Comparison of ENCODE assay signal across 27 cellular contexts in genomic region chr10:44171765-44172164, GRCh38.
"Had no signal": no experiment of that assay in that cellular context is flagged by ENCODE, and none has a peak within 500 bp of the region (broad histone marks: within the 10 kb centered on the region; RNA-seq: fewer than 3 reads in every experiment).

No MANE protein-coding gene starts in this region.

- H3K4me1 ChIP-seq: testis, upper lobe of right lung, uterus, vagina had no signal

- H3K4me3 ChIP-seq: stomach, suprapubic skin, testis, thoracic aorta, thyroid gland, tibial artery, tibial nerve, transverse colon, upper lobe of left lung, upper lobe of right lung, uterus, vagina had no signal

- H3K36me3 ChIP-seq: stomach, suprapubic skin, thoracic aorta, thyroid gland, tibial artery, tibial nerve, transverse colon, upper lobe of left lung, upper lobe of right lung, uterus, vagina had no signal

- H3K27ac ChIP-seq: stomach, suprapubic skin, testis, thoracic aorta, thyroid gland, tibial artery, tibial nerve, transverse colon, upper lobe of left lung, upper lobe of right lung, uterus, vagina had no signal

- DNase-seq: stimulated activated CD4-positive, alpha-beta T cell treated with anti-CD3 and anti-CD28 coated beads, Interleukin-2, amount 100 ng/mL, for 48 hours; stimulated activated CD4-positive, alpha-beta T cell treated with anti-CD3 and anti-CD28 coated beads, Interleukin-4, amount 100 ng/mL, for 1 hour; stimulated activated CD4-positive, alpha-beta T cell treated with anti-CD3 and anti-CD28 coated beads, Interleukin-4, amount 100 ng/mL, for 24 hours; stimulated activated CD4-positive, alpha-beta T cell treated with anti-CD3 and anti-CD28 coated beads, Interleukin-4, amount 100 ng/mL, for 4 hours; stimulated activated CD8-positive, alpha-beta memory T cell treated with anti-CD3 and anti-CD28 coated beads, Interleukin-4, amount 100 ng/mL, for 48 hours; stimulated activated naive B cell treated with anti-CD40 and anti-IgM and Interleukin-4, amounts not matched to agents 10 μg/mL and 1 μg/mL and 100 μg/mL, for 72 hours; stimulated activated naive CD4-positive, alpha-beta T cell; stimulated activated naive CD4-positive, alpha-beta T cell treated with Interleukin-2 at 50 U/mL for 16 hours; stimulated activated naive CD8-positive, alpha-beta T cell treated with anti-CD3 and anti-CD28 coated beads, Interleukin-15, amount 100 ng/mL, for 72 hours; stimulated activated naive CD8-positive, alpha-beta T cell treated with anti-CD3 and anti-CD28 coated beads, Interleukin-15, Interleukin-2, amounts not matched to agents 100 U/mL and 50 U/mL, for 24 hours; stomach; substantia nigra; testis; thyroid gland; tibial artery; transverse colon; trophoblast cell; upper lobe of right lung; uterus had no signal

- H3K9me3 ChIP-seq: stomach, suprapubic skin, testis, thoracic aorta, thyroid gland, tibial artery, tibial nerve, transverse colon, upper lobe of left lung, upper lobe of right lung, uterus, vagina had no signal

- H3K27me3 ChIP-seq: stomach, suprapubic skin, testis, thyroid gland, tibial artery, tibial nerve, transverse colon, upper lobe of left lung, upper lobe of right lung, uterus, vagina had no signal

- ATAC-seq: stimulated activated effector memory CD8-positive, alpha-beta T cell treated with anti-CD3 and anti-CD28 coated beads, Interleukin-12 subunit alpha, Interleukin-12 subunit beta, amount 100 ng/mL, for 72 hours; stimulated activated memory B cell treated with anti-CD40 and anti-IgM and Interleukin-4, amounts not matched to agents 10 μg/mL and 1 μg/mL and 100 μg/mL, for 72 hours; stimulated activated naive B cell treated with anti-CD40 and anti-IgM and Interleukin-4, amounts not matched to agents 10 μg/mL and 1 μg/mL and 100 μg/mL, for 72 hours; stimulated activated naive CD8-positive, alpha-beta T cell treated with anti-CD3 and anti-CD28 coated beads, Interleukin-15, amount 100 ng/mL, for 72 hours; stimulated activated naive CD8-positive, alpha-beta T cell treated with anti-CD3 and anti-CD28 coated beads, Interleukin-15, Interleukin-2, amounts not matched to agents 100 U/mL and 50 U/mL, for 24 hours; upper lobe of right lung had no signal

- FAIRE-seq: urothelium cell line had no signal
